In the genomic region with DNA sequence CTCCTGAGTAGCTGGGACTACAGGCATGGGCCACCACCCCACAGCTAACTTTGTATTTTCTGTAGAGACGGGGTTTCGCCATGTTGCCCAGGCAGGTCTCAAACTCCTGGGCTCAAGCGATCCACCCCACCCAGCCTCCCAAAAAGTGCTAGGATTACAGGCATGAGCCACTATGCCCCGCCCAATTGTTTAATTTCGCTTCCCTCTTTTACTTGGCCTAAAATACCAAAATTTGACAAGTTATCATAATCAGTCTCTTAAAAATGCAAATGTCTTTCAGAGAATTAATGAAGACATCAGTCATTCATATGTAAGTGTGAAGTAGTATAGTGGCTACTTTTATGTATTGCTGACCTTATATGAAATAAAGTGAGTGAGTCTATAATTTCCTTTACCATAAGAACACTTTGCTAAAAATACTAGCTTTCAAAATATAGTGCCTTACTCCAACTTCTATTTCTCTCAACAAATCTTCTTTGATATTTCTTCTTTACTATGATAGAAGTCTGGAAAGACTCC, we compare ENCODE assay signal across 19 cellular contexts. TPM values are rescaled to one million over a fixed set of nuclear protein-coding genes. Genes with fewer than 3 reads are reported as not detected.
DNase-seq lines count a peak whose midpoint lies in the region; ATAC-seq and TF ChIP-seq lines count a peak whose summit lies in the region.
"Had no signal": no experiment of that assay in that cellular context is flagged by ENCODE, and none has a peak within 500 bp of the region (broad histone marks: within the 10 kb centered on the region; RNA-seq: fewer than 3 reads in every experiment).

No MANE protein-coding gene starts in this region.

- H3K4me3 ChIP-seq in BLaER1 (no peak overlapping the region), DOHH2 (ENCODE audit: low read length) (peak overlapping the region; percentile 67), OCI-LY3 (ENCODE audit: low read length) (no peak overlapping the region), prostate gland (no peak overlapping the region), tibial artery (no peak overlapping the region)
- H3K4me3 ChIP-seq: heart left ventricle, vagina had no signal

- no peak for DNase-seq in immature natural killer cell
- no peak for DNase-seq in prostate gland (ENCODE audit: low spot score)
- DNase-seq in NCI-H524 treated with DMSO at 0.1 percent for 48 hours (lab: John Stamatoyannopoulos, UW), result no peak
- DNase-seq in tibial artery, result no peak
- DNase-seq: activated CD4-positive, alpha-beta T cell treated with anti-CD3 and anti-CD28 coated beads, Interleukin-2, amount 50 U/mL, for 48 hours; DMS153; heart left ventricle; KBM-7; NCI-H1436 treated with DMSO at 0.1 percent for 48 hours; NCI-H226; PC-3; SK-N-SH; small intestine had no signal

- peaks cover 68 to 92% of the 10 kb centered on the region in 2 donors for H3K4me1 Mint-ChIP-seq in immature natural killer cell

- no peak for TF ChIP-seq CTCF in DOHH2 (IDR thresholded peaks at IDR 0.05; ENCODE audit: low read depth, low read length, poor library complexity, severe bottlenecking)
- TF ChIP-seq CTCF in OCI-LY3 (IDR thresholded peaks at IDR 0.05; ENCODE audit: low read depth, low read length), result no peak
- no peak for TF ChIP-seq CTCF in prostate gland (IDR thresholded peaks at IDR 0.05)
- TF ChIP-seq CTCF in tibial artery (IDR thresholded peaks at IDR 0.05), result no peak

- H3K9me3 ChIP-seq in BLaER1 (no peaks in the 10 kb centered on the region), DOHH2 (ENCODE audit: control insufficient read depth, insufficient read depth, low read length) (no peaks in the 10 kb centered on the region), OCI-LY3 (ENCODE audit: insufficient read depth, low read length) (no peaks in the 10 kb centered on the region), prostate gland (no peaks in the 10 kb centered on the region), tibial artery (no peaks in the 10 kb centered on the region)
- H3K9me3 ChIP-seq: heart left ventricle, SK-N-SH, vagina had no signal

- H3K27me3 ChIP-seq in BLaER1 (no peaks in the 10 kb centered on the region), DOHH2 (ENCODE audit: control insufficient read depth, low read length) (no peaks in the 10 kb centered on the region), OCI-LY3 (ENCODE audit: low read depth, low read length) (no peaks in the 10 kb centered on the region), prostate gland (replicated peaks; ENCODE audit: insufficient read depth) (no peaks in the 10 kb centered on the region), tibial artery (no peaks in the 10 kb centered on the region)
- H3K27me3 ChIP-seq: heart left ventricle, vagina had no signal

- 94% methylated on average over 5 of the region's 5 CpGs for WGBS in prostate gland

- no peaks in the 10 kb centered on the region for H3K27me3 Mint-ChIP-seq in immature natural killer cell (ENCODE audit: low read depth in 3 of 3)

- no peak overlapping the region for H3K27ac ChIP-seq in BLaER1
- H3K27ac ChIP-seq in DOHH2 (ENCODE audit: low read depth, low read length), result peak overlapping the region; percentile 88
- H3K27ac ChIP-seq in OCI-LY3 (ENCODE audit: low read length), result no peak overlapping the region
- no peak overlapping the region for H3K27ac ChIP-seq in prostate gland
- no peak overlapping the region for H3K27ac ChIP-seq in tibial artery
- H3K27ac ChIP-seq: parathyroid adenoma, vagina had no signal

- H3F3A ChIP-seq in DOHH2 (ENCODE audit: control insufficient read depth, insufficient read depth), result peaks cover 33% of the 10 kb centered on the region

- no peaks in the 10 kb centered on the region for H3K9me3 Mint-ChIP-seq in immature natural killer cell

- no peak for TF ChIP-seq POLR2A in prostate gland (IDR thresholded peaks at IDR 0.05)

- peaks cover 100% of the 10 kb centered on the region for H3K79me2 ChIP-seq in DOHH2 (ENCODE audit: control insufficient read depth, low read length)
- peaks cover 100% of the 10 kb centered on the region for H3K79me2 ChIP-seq in OCI-LY3 (ENCODE audit: low read length)

- H3K4me1 ChIP-seq in BLaER1 (peaks cover 81% of the 10 kb centered on the region), DOHH2 (ENCODE audit: control insufficient read depth, low read length) (peaks cover 91% of the 10 kb centered on the region), OCI-LY3 (ENCODE audit: low read length) (peaks cover 28% of the 10 kb centered on the region), prostate gland (replicated peaks) (peaks cover 4% of the 10 kb centered on the region), tibial artery (peaks cover 0 to 84% (median 33%) of the 10 kb centered on the region in 4 donors)

- H2AFZ ChIP-seq in OCI-LY3 (ENCODE audit: low read depth, low read length), result no peak overlapping the region
- H2AFZ ChIP-seq: parathyroid adenoma had no signal

- H3K9ac ChIP-seq in BLaER1, result no peak overlapping the region
- no peak overlapping the region for H3K9ac ChIP-seq in OCI-LY3 (ENCODE audit: low read length)
- H3K9ac ChIP-seq: parathyroid adenoma, SK-N-SH had no signal

- intact Hi-C loops in prostate gland (cut with DNase I), result no loop called here
- intact Hi-C loops in tibial artery (cut with DNase I; ENCODE audit: low total_unique reads), result loop anchor here (5.0 kb wide), 1 partner anchor 326 kb away; no protein-coding TSS in a partner anchor

- no peaks in the 10 kb centered on the region for H3K9me2 ChIP-seq in DOHH2 (replicated peaks; ENCODE audit: control insufficient read depth, low read length)
- H3K9me2 ChIP-seq: SK-N-SH had no signal

- no peaks in the 10 kb centered on the region for H3K36me3 Mint-ChIP-seq in immature natural killer cell

- no peak for ATAC-seq in GM21825 (IDR thresholded peaks at IDR 0.05; ENCODE audit: unreplicated experiment)
- ATAC-seq: heart left ventricle, PC-3 had no signal

- H3K4me2 ChIP-seq in BLaER1, result peak overlapping the region; percentile 25
- peak overlapping the region; percentile 86 for H3K4me2 ChIP-seq in DOHH2 (ENCODE audit: low read length)
- peak overlapping the region; percentile 5; the same call in 1 of the 2 replicates for H3K4me2 ChIP-seq in OCI-LY3 (ENCODE audit: low read length)
- H3K4me2 ChIP-seq: SK-N-SH had no signal

- peak overlapping the region in 1 of 5 donors; percentile 43 for H3K4me3 Mint-ChIP-seq in immature natural killer cell

- H3K36me3 ChIP-seq in BLaER1 (peaks cover 21% of the 10 kb centered on the region), DOHH2 (ENCODE audit: control insufficient read depth, low read length) (peaks cover 37% of the 10 kb centered on the region), OCI-LY3 (replicated peaks; ENCODE audit: low read depth, low read length) (peaks cover 16% of the 10 kb centered on the region), prostate gland (no peaks in the 10 kb centered on the region), tibial artery (no peaks in the 10 kb centered on the region)
- H3K36me3 ChIP-seq: heart left ventricle, vagina had no signal

- H4K20me1 ChIP-seq in BLaER1 (peaks cover 96% of the 10 kb centered on the region), DOHH2 (ENCODE audit: control insufficient read depth, insufficient read depth, low read depth, low read length) (peaks cover 42% of the 10 kb centered on the region), OCI-LY3 (ENCODE audit: insufficient read depth, low read length) (peaks cover 87% of the 10 kb centered on the region)

- H3K27ac Mint-ChIP-seq in immature natural killer cell, result peak overlapping the region in 5 of 6 donors; percentile 7 to 73 (median 67)

RNA-seq across cellular contexts. Expression of gene FBXO11, which starts 9.8 kb away (rescaled TPM):
- 1 to 10 TPM; 5.2 to 7.5 (median 7.0) TPM for polyA plus RNA-seq in immature natural killer cell
- total RNA-seq in prostate gland, result 10 to 100 TPM; 48.4 to 54.2 TPM

Comparison
In these comparisons a context has a peak if more than half of its experiments do, and no peak if none do; other contexts are left out.
1. H3K4me2 ChIP-seq: peak in every context shown above with its lines; median percentile 86 in DOHH2; 25 in BLaER1; 5 in OCI-LY3.